19 cellular contexts compared by ENCODE assay signal in genomic region chr3:72390841-72391240, GRCh38. TPM values are rescaled to one million over a fixed set of nuclear protein-coding genes. Genes with fewer than 3 reads are reported as not detected.
A peak's percentile ranks its signal among the peaks of the same experiment; 100 is the strongest.
DNase-seq lines count a peak whose midpoint lies in the region; ATAC-seq and TF ChIP-seq lines count a peak whose summit lies in the region.
"Had no signal": no experiment of that assay in that cellular context is flagged by ENCODE, and none has a peak within 500 bp of the region (broad histone marks: within the 10 kb centered on the region; RNA-seq: fewer than 3 reads in every experiment).

No MANE protein-coding gene starts in this region.

- H3K9me3 ChIP-seq in iPS-20b (ENCODE audit: insufficient read depth, low read depth, low read length): no peaks in the 10 kb centered on the region
- no peaks in the 10 kb centered on the region for H3K9me3 ChIP-seq in smooth muscle cell (replicated peaks; ENCODE audit: low read depth)
- H3K9me3 ChIP-seq: MG63 had no signal

- H2AFZ ChIP-seq in smooth muscle cell (ENCODE audit: low read depth): no peak overlapping the region

- peaks cover 100% of the 10 kb centered on the region for H3K79me2 ChIP-seq in smooth muscle cell (ENCODE audit: low read depth)

- no peak overlapping the region for H3K27ac Mint-ChIP-seq in type B pancreatic cell
- H3K27ac Mint-ChIP-seq: HFFc6 had no signal

- H3F3A ChIP-seq in smooth muscle cell (ENCODE audit: low read depth): peaks cover 3% of the 10 kb centered on the region

- no peak overlapping the region for H3K4me3 Mint-ChIP-seq in type B pancreatic cell
- H3K4me3 Mint-ChIP-seq: HFFc6 had no signal

- 37% methylated on average over 3 of the region's 3 CpGs for WGBS in smooth muscle cell (ENCODE audit: low lambda C conversion rate)

- ATAC-seq in HG03135 (IDR thresholded peaks at IDR 0.05; ENCODE audit: unreplicated experiment): no peak
- no peak for ATAC-seq in GM18868 (IDR thresholded peaks at IDR 0.05; ENCODE audit: unreplicated experiment)
- ATAC-seq in HG02885 (IDR thresholded peaks at IDR 0.05; ENCODE audit: poor library complexity, unreplicated experiment): no peak
- ATAC-seq: HepG2, SK-N-SH treated with all-trans-retinoic acid at 6 μM for 48 hours had no signal

- peaks cover 100% of the 10 kb centered on the region for H4K20me1 ChIP-seq in smooth muscle cell (ENCODE audit: low read depth)

- DNase-seq in NCI-H226: peak; percentile 59
- DNase-seq in cardiac fibroblast (ENCODE audit: low read depth in 2 of 2): peak; percentile 26 to 53
- DNase-seq in smooth muscle cell (lab: John Stamatoyannopoulos, UW; ENCODE audit: unreplicated experiment): no peak
- no peak for DNase-seq in type B pancreatic cell (ENCODE audit: extremely low spot score, unreplicated experiment)
- DNase-seq: C1 segment of cervical spinal cord, EL, HFFc6, MG63, NCI-H1092 treated with DMSO at 0.1 percent for 48 hours, NCI-H1694, NCI-H446, NCI-H774, SHP77 had no signal

- no peaks in the 10 kb centered on the region for H3K36me3 ChIP-seq in iPS-20b (ENCODE audit: insufficient read depth, low read depth, low read length)
- H3K36me3 ChIP-seq in smooth muscle cell (ENCODE audit: low read depth): no peaks in the 10 kb centered on the region
- H3K36me3 ChIP-seq: MG63 had no signal

- no peaks in the 10 kb centered on the region for H3K27me3 ChIP-seq in iPS-20b (ENCODE audit: insufficient read depth, low read length)
- no peaks in the 10 kb centered on the region for H3K27me3 ChIP-seq in smooth muscle cell (ENCODE audit: low read depth)
- H3K27me3 ChIP-seq: MG63 had no signal

- H3K27ac ChIP-seq in iPS-20b (ENCODE audit: low read length) (no peak overlapping the region), smooth muscle cell (ENCODE audit: low read depth) (no peak overlapping the region)

- H3K9me3 Mint-ChIP-seq in type B pancreatic cell: no peaks in the 10 kb centered on the region
- H3K9me3 Mint-ChIP-seq: HFFc6 had no signal

- H3K4me2 ChIP-seq in smooth muscle cell: peak overlapping the region; percentile 8

- H3K4me3 ChIP-seq in cardiac fibroblast (replicated peaks in 1 of 2; ENCODE audit: low read depth in 2 of 2, low read length in 2 of 2): no peak overlapping the region
- no peak overlapping the region for H3K4me3 ChIP-seq in iPS-20b (ENCODE audit: low read length)
- H3K4me3 ChIP-seq in smooth muscle cell: no peak overlapping the region
- H3K4me3 ChIP-seq: MG63 had no signal

- no peaks in the 10 kb centered on the region for H3K27me3 Mint-ChIP-seq in type B pancreatic cell

- TF ChIP-seq CTCF in cardiac fibroblast (IDR thresholded peaks at IDR 0.05; ENCODE audit: low read depth, low read length) (no peak), smooth muscle cell (IDR thresholded peaks at IDR 0.05; ENCODE audit: borderline replicate concordance, insufficient read depth, poor library complexity, severe bottlenecking) (no peak), type B pancreatic cell (conservative IDR thresholded peaks at IDR 0.05) (no peak)

- H3K9ac ChIP-seq in iPS-20b (ENCODE audit: low read depth, low read length): peak overlapping the region; percentile 17; the same call in 1 of the 2 replicates
- no peak overlapping the region for H3K9ac ChIP-seq in smooth muscle cell (ENCODE audit: low read depth)

- peaks cover 59% of the 10 kb centered on the region for H3K4me1 ChIP-seq in iPS-20b (ENCODE audit: insufficient read depth, low read length)
- peaks cover 19% of the 10 kb centered on the region for H3K4me1 ChIP-seq in smooth muscle cell (ENCODE audit: low read depth)

- peaks cover 3% of the 10 kb centered on the region for H3K36me3 Mint-ChIP-seq in type B pancreatic cell

- peaks cover 30% of the 10 kb centered on the region for H3K4me1 Mint-ChIP-seq in type B pancreatic cell (ENCODE audit: unreplicated experiment)

RNA-seq across cellular contexts. Expression of gene RYBP, which starts 55.6 kb away (rescaled TPM):
- 26.2 and 29.1 TPM in 2 replicates for total RNA-seq in smooth muscle cell
- 3.1 and 4.6 TPM in 2 replicates for polyA plus RNA-seq in smooth muscle cell
- total RNA-seq in type B pancreatic cell (ENCODE audit: low replicate concordance): 25.8 and 30.3 TPM in 2 replicates

Comparison
In these comparisons a context has a peak if more than half of its experiments do, and no peak if none do; other contexts are left out.
1. DNase-seq: peak in NCI-H226 (single experiment) and cardiac fibroblast (2 of 2); none in smooth muscle cell (single experiment) and type B pancreatic cell (single experiment).